18 cellular contexts compared by ENCODE assay signal in the genomic region with DNA sequence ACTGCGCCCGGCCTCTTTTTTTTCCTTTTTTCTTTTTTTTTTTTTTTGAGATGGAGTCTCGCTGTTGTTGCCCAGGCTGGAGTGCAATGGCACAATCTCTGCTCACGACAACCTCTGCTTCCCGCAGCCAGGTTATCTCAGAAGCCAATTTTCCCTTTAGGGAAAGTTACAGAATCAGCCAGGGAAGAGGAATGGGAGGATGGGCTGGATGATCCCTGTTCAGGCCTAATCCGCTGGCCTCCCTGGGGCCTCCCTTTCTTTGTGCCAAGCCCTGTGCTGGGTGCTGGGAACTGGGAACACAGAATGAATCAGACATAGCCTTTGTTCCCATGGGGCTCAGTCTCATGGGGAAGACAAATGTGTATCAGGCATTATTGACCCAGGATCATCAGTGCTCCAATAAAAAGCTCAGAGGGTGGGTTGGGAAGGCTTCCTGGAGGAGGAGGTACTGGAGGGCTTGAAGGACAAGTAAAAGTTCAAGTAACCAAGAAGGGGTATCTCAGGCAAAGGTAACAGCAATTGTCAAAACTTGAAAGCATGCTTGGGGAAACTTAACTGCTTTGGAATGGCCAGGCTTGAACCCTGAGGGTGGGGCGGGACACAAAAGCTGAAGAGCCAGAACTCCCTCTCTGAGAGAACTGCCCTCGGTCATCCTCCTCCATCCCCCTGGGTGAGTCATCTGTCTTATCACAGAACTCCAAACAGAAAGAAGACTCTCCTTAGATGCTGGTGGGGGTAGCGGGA. TPM values are rescaled to one million over a fixed set of nuclear protein-coding genes. Genes with fewer than 3 reads are reported as not detected.
DNase-seq lines count a peak whose midpoint lies in the region; ATAC-seq, FAIRE-seq and TF ChIP-seq lines count a peak whose summit lies in the region.
"Had no signal": no experiment of that assay in that cellular context is flagged by ENCODE, and none has a peak within 500 bp of the region (broad histone marks: within the 10 kb centered on the region; RNA-seq: fewer than 3 reads in every experiment).

No MANE protein-coding gene starts in this region.

- no peak overlapping the region for H3K27ac Mint-ChIP-seq in T-helper 2 cell treated with Interferon-gamma antibody and Interleukin-4, amounts not matched to agents 5 μg/mL and 100 μg/mL, for 36 hours
- no peak overlapping the region for H3K27ac Mint-ChIP-seq in nephron progenitor cell

- peak; percentile 28 for DNase-seq in EH (ENCODE audit: low read depth)
- peak; percentile 26 for DNase-seq in M059J (ENCODE audit: low read depth)
- no peak for DNase-seq in GM12878 (ENCODE audit: low read depth, low spot score)
- DNase-seq in right lobe of liver, result peak in 2 of 3 donors; percentile 63 to 79
- DNase-seq in T-helper 2 cell treated with Interferon-gamma antibody and Interleukin-4, amounts not matched to agents 5 μg/mL and 100 μg/mL, for 36 hours (ENCODE audit: low spot score), result no peak
- DNase-seq in nephron progenitor cell, result no peak
- DNase-seq in kidney, result no peak
- DNase-seq in dermis blood vessel endothelial cell, result no peak
- DNase-seq: DMS 273 treated with DMSO at 0.1 percent for 48 hours; H9; MV-4-11; NCI-H1417; NCI-H187 treated with DMSO at 0.1 percent for 48 hours; NCI-H526 treated with DMSO at 0.1 percent for 48 hours; NK-92 treated with Interleukin-12 subunit alpha and Interleukin-12 subunit beta, amount 100 ng/mL, for 24 hours had no signal

- H3K4me1 ChIP-seq in GM12878 (ENCODE audit: control insufficient read depth, insufficient read depth, low read length) (no peaks in the 10 kb centered on the region), right lobe of liver (peaks cover 0 to 90% (median 33%) of the 10 kb centered on the region in 4 donors), kidney (ENCODE audit: control insufficient read depth in 1 of 2, insufficient read depth in 1 of 2, low read depth in 1 of 2, low read length in 2 of 2) (peaks cover 10 to 11% of the 10 kb centered on the region in 2 donors)

- no peak for TF ChIP-seq CTCF in GM12878 (IDR thresholded peaks at IDR 0.05 in 2 of 3, conservative IDR thresholded peaks at IDR 0.05 in 1 of 3; ENCODE audit: control insufficient read depth in 2 of 3, extremely low read depth in 1 of 3, insufficient read depth in 1 of 3, low read depth in 3 of 3, low read length in 3 of 3)
- no peak for TF ChIP-seq CTCF in right lobe of liver (IDR thresholded peaks at IDR 0.05)
- no peak for TF ChIP-seq CTCF in nephron progenitor cell (IDR thresholded peaks at IDR 0.05)
- TF ChIP-seq CTCF in kidney (IDR thresholded peaks at IDR 0.05; ENCODE audit: borderline replicate concordance, extremely low read depth, insufficient read depth), result no peak

- H3K27me3 ChIP-seq in GM12878 (replicated peaks in 1 of 2; ENCODE audit: control insufficient read depth in 2 of 2, insufficient read depth in 2 of 2, low read length in 1 of 2) (no peaks in the 10 kb centered on the region), right lobe of liver (no peaks in the 10 kb centered on the region)
- H3K27me3 ChIP-seq: SJSA1 had no signal

- H3K9ac ChIP-seq in GM12878 (ENCODE audit: control insufficient read depth, insufficient read depth, low read length) (no peak overlapping the region), kidney (ENCODE audit: low read length in 2 of 2) (no peak overlapping the region)

- RAD21 ChIA-PET in GM12878 (lab: Charles Lee; ENCODE audit: unreplicated experiment), result no interaction called here

- H3K36me3 ChIP-seq in GM12878 (ENCODE audit: control insufficient read depth in 2 of 2, insufficient read depth in 2 of 2, low read length in 1 of 2), result no peaks in the 10 kb centered on the region; a peak in 1 of 4 replicates
- H3K36me3 ChIP-seq in right lobe of liver, result peaks cover 0 to 21% (median 6%) of the 10 kb centered on the region in 4 donors
- H3K36me3 ChIP-seq in kidney (ENCODE audit: control insufficient read depth in 1 of 2, insufficient read depth in 2 of 2, low read length in 2 of 2), result peaks cover 4 to 8% of the 10 kb centered on the region in 2 donors
- H3K36me3 ChIP-seq: SJSA1 had no signal

- H3K4me1 Mint-ChIP-seq in T-helper 2 cell treated with Interferon-gamma antibody and Interleukin-4, amounts not matched to agents 5 μg/mL and 100 μg/mL, for 36 hours (ENCODE audit: low read depth), result peaks cover 2% of the 10 kb centered on the region
- peaks cover 14% of the 10 kb centered on the region for H3K4me1 Mint-ChIP-seq in nephron progenitor cell

- POLR2A ChIA-PET in GM12878 (lab: Charles Lee), result no interaction called here

- H3K27me3 Mint-ChIP-seq in T-helper 2 cell treated with Interferon-gamma antibody and Interleukin-4, amounts not matched to agents 5 μg/mL and 100 μg/mL, for 36 hours (ENCODE audit: low read depth), result no peaks in the 10 kb centered on the region
- peaks cover 7% of the 10 kb centered on the region for H3K27me3 Mint-ChIP-seq in nephron progenitor cell (ENCODE audit: low read depth, poor library complexity)
- H3K27me3 Mint-ChIP-seq: IgD-negative memory B cell had no signal

- no peak overlapping the region for H3K4me3 Mint-ChIP-seq in T-helper 2 cell treated with Interferon-gamma antibody and Interleukin-4, amounts not matched to agents 5 μg/mL and 100 μg/mL, for 36 hours
- H3K4me3 Mint-ChIP-seq in nephron progenitor cell, result no peak overlapping the region
- H3K4me3 Mint-ChIP-seq: H9, IgD-negative memory B cell had no signal

- FAIRE-seq in GM12878 (lab: Jason Lieb, UNC), result no peak
- FAIRE-seq in kidney (lab: Jason Lieb, UNC), result no peak

- WGBS in GM12878 (ENCODE audit: insufficient coverage, insufficient replicate concordance, low lambda C conversion rate, missing lambda C conversion rate), result 97% methylated on average over 7 of the region's 9 CpGs
- 40% methylated on average over 6 of the region's 9 CpGs for WGBS in right lobe of liver (ENCODE audit: insufficient coverage, low coverage, low lambda C conversion rate, missing lambda C conversion rate)

- H4K20me1 ChIP-seq in GM12878 (ENCODE audit: control insufficient read depth, insufficient read depth), result no peaks in the 10 kb centered on the region

- H3K9me3 Mint-ChIP-seq in T-helper 2 cell treated with Interferon-gamma antibody and Interleukin-4, amounts not matched to agents 5 μg/mL and 100 μg/mL, for 36 hours, result no peaks in the 10 kb centered on the region
- H3K9me3 Mint-ChIP-seq in nephron progenitor cell, result no peaks in the 10 kb centered on the region
- H3K9me3 Mint-ChIP-seq: H9, IgD-negative memory B cell had no signal

- SMC1A ChIA-PET in GM12878 (lab: Charles Lee; ENCODE audit: uncharacterized antibody, unreplicated experiment), result no interaction called here

- TF ChIP-seq POLR2A in GM12878 (IDR thresholded peaks at IDR 0.05; ENCODE audit: low read depth, low read length) (no peak), right lobe of liver (IDR thresholded peaks at IDR 0.05) (no peak)

- CTCF ChIA-PET in GM12878 (lab: Yijun Ruan, JAX), result interaction anchor here (0.7 to 1.4 kb wide), 2 partner anchors 20 to 86 kb away, joined by 3 to 4 read pairs; no protein-coding TSS in a partner anchor

- in situ Hi-C loops in GM12878 (cut with MboI), result loop anchor here (25.0 kb wide), 1 partner anchor 280 kb away; the partner anchor contains the start of gene CPT2

- no peak for TF ChIP-seq RAD21 in GM12878 (IDR thresholded peaks at IDR 0.05; ENCODE audit: insufficient read depth, low read depth, low read length)

- no peaks in the 10 kb centered on the region for H3K36me3 Mint-ChIP-seq in T-helper 2 cell treated with Interferon-gamma antibody and Interleukin-4, amounts not matched to agents 5 μg/mL and 100 μg/mL, for 36 hours (ENCODE audit: low read depth)
- H3K36me3 Mint-ChIP-seq in nephron progenitor cell (ENCODE audit: low read depth), result no peaks in the 10 kb centered on the region

- no peak overlapping the region for H3K4me2 ChIP-seq in GM12878 (ENCODE audit: control insufficient read depth, insufficient read depth)

- no peaks in the 10 kb centered on the region for H3K9me3 ChIP-seq in GM12878 (replicated peaks; ENCODE audit: control insufficient read depth, insufficient read depth, low read length)
- no peaks in the 10 kb centered on the region for H3K9me3 ChIP-seq in right lobe of liver
- no peaks in the 10 kb centered on the region for H3K9me3 ChIP-seq in kidney (ENCODE audit: control insufficient read depth in 1 of 2, low read length in 2 of 2)
- H3K9me3 ChIP-seq: SJSA1 had no signal

- TF ChIP-seq EP300 in GM12878 (IDR thresholded peaks at IDR 0.05; ENCODE audit: borderline replicate concordance in 1 of 2, control insufficient read depth in 1 of 2, low read depth in 2 of 2, low read length in 2 of 2), result no peak

- BruUV-seq in GM12878 (replicated peaks; lab: Mats Ljungman, UMichigan), result no TSS peak

- H3K4me3 ChIP-seq in GM12878, result no peak overlapping the region
- H3K4me3 ChIP-seq in right lobe of liver, result no peak overlapping the region
- H3K4me3 ChIP-seq in kidney (ENCODE audit: low read length in 2 of 2), result no peak overlapping the region
- H3K4me3 ChIP-seq: SJSA1 had no signal

- H2AFZ ChIP-seq in GM12878 (ENCODE audit: control insufficient read depth, low read depth, low read length), result no peak overlapping the region

- H3K27ac ChIP-seq in GM12878 (ENCODE audit: control insufficient read depth, insufficient read depth) (no peak overlapping the region), right lobe of liver (peak overlapping the region; percentile 27 to 76 (median 61)), kidney (ENCODE audit: low read depth in 2 of 2, low read length in 2 of 2) (no peak overlapping the region)
- H3K27ac ChIP-seq: C4-2B, SJSA1 had no signal

- H3K79me2 ChIP-seq in GM12878 (ENCODE audit: control insufficient read depth, insufficient read depth, low read length), result no peaks in the 10 kb centered on the region

- ATAC-seq in GM12878 (no peak), right lobe of liver (peak; percentile 40 to 51 (median 48))

- intact Hi-C loops in GM12878 (cut with micrococcal nuclease; ENCODE audit: unreplicated experiment), result no loop called here
- intact Hi-C loops in right lobe of liver (cut with DNase I), result loop anchor here in 1 of 2 donors (10.0 kb wide), 1 partner anchor 268 kb away; no protein-coding TSS in a partner anchor
- intact Hi-C loops in kidney (cut with DNase I), result no loop called here

RNA-seq across cellular contexts. Expression of gene ECHDC2, which starts 14.3 kb away (rescaled TPM):
- 12.3 and 19.7 TPM in 2 replicates for total RNA-seq in M059J (2014; rRNA removed; shearing (Covaris generic))
- 85.9 and 89.7 TPM in 2 replicates for total RNA-seq in GM12878 (2013; cell fraction: nucleolus; rRNA removed)
- total RNA-seq in GM12878 (2014; rRNA removed), result 4.4 and 6.9 TPM in 2 replicates
- total RNA-seq in GM12878 (2014; rRNA removed; fragmentation: Illumina TruSeq; extraction: Trizol), result 4.3 and 5.6 TPM in 2 replicates
- total RNA-seq in GM12878 (2021), result 5.8 and 6.6 TPM in 2 replicates
- polyA plus RNA-seq in GM12878 (2011; ENCODE audit: low read depth), result 15.0 TPM
- 16.3 and 17.0 TPM in 2 replicates for polyA plus RNA-seq in GM12878 (2011; rRNA removed)
- polyA plus RNA-seq in GM12878 (2011; cell fraction: cytosol; rRNA removed), result 12.0 and 18.5 TPM in 2 replicates
- polyA plus RNA-seq in GM12878 (2011; cell fraction: nucleus; rRNA removed), result 67.5 and 71.7 TPM in 2 replicates
- 26.3 and 33.3 TPM in 2 replicates for polyA plus RNA-seq in GM12878 (2012)
- 3.0 and 7.9 TPM in 2 replicates for polyA plus RNA-seq in GM12878 (2014; fragmentation: Illumina TruSeq; extraction: Trizol)
- polyA plus RNA-seq in GM12878 (2014; fragmentation: Nextera tagmentation; extraction: Ambion mirVana), result 1 to 10 TPM; 1.3 to 1.4 TPM
- 12.6 and 14.5 TPM in 2 replicates for polyA plus RNA-seq in GM12878 (2014; rRNA removed)
- polyA plus RNA-seq in GM12878 (2016; fragmentation: Nextera tagmentation; extraction: Ambion mirVana), result 1 to 10 TPM; 3.4 to 4.4 TPM
- polyA minus RNA-seq in GM12878 (2011; rRNA and poly(A)+ RNA removed), result 9.0 and 15.5 TPM in 2 replicates
- polyA minus RNA-seq in GM12878 (2011; cell fraction: cytosol; rRNA and poly(A)+ RNA removed), result 2.9 and 3.8 TPM in 2 replicates
- polyA minus RNA-seq in GM12878 (2011; cell fraction: nucleus; rRNA and poly(A)+ RNA removed), result 8.7 and 12.5 TPM in 2 replicates
- 100 to 1,000 TPM; 167 to 856 (median 390) TPM for total RNA-seq in right lobe of liver
- 149 TPM for total RNA-seq in kidney
- 223 TPM for polyA plus RNA-seq in kidney (ENCODE audit: insufficient read depth, low read depth, low replicate concordance)
- 12.7 and 17.0 TPM in 2 replicates for total RNA-seq in dermis blood vessel endothelial cell

RNA-seq across cellular contexts. Expression of gene SCP2, which starts 19.8 kb away (rescaled TPM):
- 171 and 230 TPM in 2 replicates for total RNA-seq in M059J (2014; rRNA removed; shearing (Covaris generic))
- total RNA-seq in GM12878 (2013; cell fraction: nucleolus; rRNA removed), result 28.6 and 32.9 TPM in 2 replicates
- 74.3 and 96.9 TPM in 2 replicates for total RNA-seq in GM12878 (2014; rRNA removed)
- 125 and 126 TPM in 2 replicates for total RNA-seq in GM12878 (2014; rRNA removed; fragmentation: Illumina TruSeq; extraction: Trizol)
- 77.6 and 79.7 TPM in 2 replicates for total RNA-seq in GM12878 (2021)
- 100 TPM for polyA plus RNA-seq in GM12878 (2011; ENCODE audit: low read depth)
- polyA plus RNA-seq in GM12878 (2011; rRNA removed), result 116 and 183 TPM in 2 replicates
- polyA plus RNA-seq in GM12878 (2011; cell fraction: cytosol; rRNA removed), result 32.6 and 35.5 TPM in 2 replicates
- polyA plus RNA-seq in GM12878 (2011; cell fraction: nucleus; rRNA removed), result 31.1 and 33.9 TPM in 2 replicates
- 65.6 and 81.8 TPM in 2 replicates for polyA plus RNA-seq in GM12878 (2012)
- 128 and 165 TPM in 2 replicates for polyA plus RNA-seq in GM12878 (2014; fragmentation: Illumina TruSeq; extraction: Trizol)
- 100 to 1,000 TPM; 216 to 327 TPM for polyA plus RNA-seq in GM12878 (2014; fragmentation: Nextera tagmentation; extraction: Ambion mirVana)
- polyA plus RNA-seq in GM12878 (2014; rRNA removed), result 73.2 and 75.6 TPM in 2 replicates
- 100 to 1,000 TPM; 156 to 161 TPM for polyA plus RNA-seq in GM12878 (2016; fragmentation: Nextera tagmentation; extraction: Ambion mirVana)
- polyA minus RNA-seq in GM12878 (2011; rRNA and poly(A)+ RNA removed), result 31.3 and 37.3 TPM in 2 replicates
- polyA minus RNA-seq in GM12878 (2011; cell fraction: cytosol; rRNA and poly(A)+ RNA removed), result 19.6 and 21.4 TPM in 2 replicates
- 10.8 and 11.2 TPM in 2 replicates for polyA minus RNA-seq in GM12878 (2011; cell fraction: nucleus; rRNA and poly(A)+ RNA removed)
- 100 to 1,000 TPM; 207 to 885 (median 634) TPM for total RNA-seq in right lobe of liver
- 168 TPM for total RNA-seq in kidney
- 226 TPM for polyA plus RNA-seq in kidney (ENCODE audit: insufficient read depth, low read depth, low replicate concordance)
- 159 and 185 TPM in 2 replicates for total RNA-seq in dermis blood vessel endothelial cell

Comparison
In these comparisons a context has a peak if more than half of its experiments do, and no peak if none do; other contexts are left out.
1. DNase-seq: peak in EH (single experiment), M059J (single experiment) and right lobe of liver (2 of 3); none in GM12878 (single experiment), T-helper 2 cell treated with Interferon-gamma antibody and Interleukin-4, amounts not matched to agents 5 μg/mL and 100 μg/mL, for 36 hours (single experiment), nephron progenitor cell (single experiment), kidney (single experiment) and dermis blood vessel endothelial cell (single experiment).
2. H3K27ac ChIP-seq: peak in right lobe of liver (3 of 3); none in GM12878 (single experiment) and kidney (0 of 2).